ENCODE assay signal across 20 cellular contexts in the genomic region with DNA sequence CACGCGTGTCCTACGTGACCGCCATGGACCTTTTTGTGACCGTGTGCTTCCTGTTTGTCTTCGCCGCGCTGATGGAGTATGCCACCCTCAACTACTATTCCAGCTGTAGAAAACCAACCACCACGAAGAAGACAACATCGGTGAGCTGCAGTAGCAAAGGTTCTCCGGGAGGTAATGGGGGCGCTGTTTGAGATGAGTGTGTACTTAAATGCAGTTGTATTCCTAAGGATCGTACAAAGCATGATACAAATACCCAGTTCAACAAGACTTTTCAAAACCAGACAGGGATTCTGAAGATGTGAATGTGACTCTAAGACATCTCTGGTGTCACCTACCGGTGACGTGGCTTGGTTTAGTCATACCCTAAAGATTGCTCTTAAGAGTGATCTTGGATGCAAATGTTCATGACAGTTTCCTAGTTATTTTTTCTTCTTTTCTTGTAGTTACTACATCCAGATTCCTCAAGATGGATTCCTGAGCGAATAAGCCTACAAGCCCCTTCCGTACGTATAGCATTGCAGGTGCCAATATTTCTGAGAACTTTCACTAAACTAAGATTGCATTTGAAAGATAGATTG.
A peak's percentile ranks its signal among the peaks of the same experiment; 100 is the strongest.
DNase-seq lines count a peak whose midpoint lies in the region; ATAC-seq and TF ChIP-seq lines count a peak whose summit lies in the region.
"Had no signal": no experiment of that assay in that cellular context is flagged by ENCODE, and none has a peak within 500 bp of the region (broad histone marks: within the 10 kb centered on the region; RNA-seq: fewer than 3 reads in every experiment).

No MANE protein-coding gene starts in this region.

- BruUV-seq in HCT116 (replicated peaks; lab: Mats Ljungman, UMichigan), result no TSS peak
- BruUV-seq in mammary epithelial cell (replicated peaks; lab: Mats Ljungman, UMichigan), result no TSS peak

- H3K9me3 Mint-ChIP-seq in neural progenitor cell, result peaks cover 16% of the 10 kb centered on the region

- CTCF ChIA-PET in HCT116 (lab: Charles Lee) (no interaction called here), mammary epithelial cell (lab: Charles Lee; ENCODE audit: low non-redundant PET) (no interaction called here)

- H3K27ac Mint-ChIP-seq in neural progenitor cell, result no peak overlapping the region
- H3K27ac Mint-ChIP-seq: activated naive CD4-positive, alpha-beta T cell treated with anti-CD3 and anti-CD28 coated beads, Interleukin-2, amount 50 U/mL, for 72 hours; stimulated activated naive CD8-positive, alpha-beta T cell treated with anti-CD3 and anti-CD28 coated beads, Interleukin-15, Interleukin-2, amounts not matched to agents 100 ng/mL and 50 ng/mL, for 24 hours had no signal

- peak in 2 of 3 experiments; percentile 23 to 37; a peak in 3 of 6 replicates for TF ChIP-seq CTCF in HCT116 (IDR thresholded peaks at IDR 0.05 in 2 of 3, conservative IDR thresholded peaks at IDR 0.05 in 1 of 3; ENCODE audit: borderline replicate concordance in 1 of 3, insufficient read depth in 1 of 3, low read depth in 2 of 3, low read length in 2 of 3)
- peak; percentile 15 for TF ChIP-seq CTCF in choroid plexus epithelial cell (conservative IDR thresholded peaks at IDR 0.05; ENCODE audit: low read depth, low read length)
- TF ChIP-seq CTCF in neural progenitor cell (IDR thresholded peaks at IDR 0.05), result peak; percentile 46
- TF ChIP-seq CTCF in mammary epithelial cell (conservative IDR thresholded peaks at IDR 0.05 in 1 of 2, IDR thresholded peaks at IDR 0.05 in 1 of 2; ENCODE audit: extremely low read depth in 1 of 2, insufficient read depth in 1 of 2, low read depth in 1 of 2, low read length in 2 of 2), result no peak

- no peaks in the 10 kb centered on the region for H3K9me2 ChIP-seq in HCT116 (ENCODE audit: insufficient read depth)

- H3K4me1 Mint-ChIP-seq in neural progenitor cell, result no peaks in the 10 kb centered on the region

- dilution Hi-C loops in mammary epithelial cell (cut with HindIII; ENCODE audit: low sequenced_read_pairs), result no loop called here

- H3K36me3 ChIP-seq in HCT116 (ENCODE audit: control insufficient read depth in 1 of 2, insufficient read depth in 2 of 2, low read length in 2 of 2) (no peaks in the 10 kb centered on the region), neural progenitor cell (no peaks in the 10 kb centered on the region), mammary epithelial cell (ENCODE audit: insufficient read depth, low read length) (no peaks in the 10 kb centered on the region)
- H3K36me3 ChIP-seq: BLaER1, colonic mucosa, HAP-1, heart right ventricle, transverse colon had no signal

- H3K9ac ChIP-seq in HCT116 (ENCODE audit: low read length) (no peak overlapping the region), neural progenitor cell (no peak overlapping the region), mammary epithelial cell (ENCODE audit: insufficient read depth, low read length) (no peak overlapping the region)
- H3K9ac ChIP-seq: BLaER1 had no signal

- H2AFZ ChIP-seq in HCT116 (ENCODE audit: low read depth, low read length, poor library complexity, severe bottlenecking) (no peak overlapping the region), neural progenitor cell (replicated peaks) (no peak overlapping the region), mammary epithelial cell (ENCODE audit: low read depth, low read length) (no peak overlapping the region)

- H4K20me1 ChIP-seq in HCT116 (ENCODE audit: insufficient read depth) (no peaks in the 10 kb centered on the region), neural progenitor cell (ENCODE audit: low read depth) (no peaks in the 10 kb centered on the region), mammary epithelial cell (ENCODE audit: insufficient read depth, low read length) (no peaks in the 10 kb centered on the region)
- H4K20me1 ChIP-seq: BLaER1 had no signal

- H3F3A ChIP-seq in neural progenitor cell (ENCODE audit: low read depth), result no peaks in the 10 kb centered on the region

- in situ Hi-C loops in mammary epithelial cell (cut with MboI; ENCODE audit: low sequenced_read_pairs in 2 of 2), result no loop called here

- H3K27me3 ChIP-seq in HCT116 (ENCODE audit: insufficient read depth, low read length) (no peaks in the 10 kb centered on the region), neural progenitor cell (no peaks in the 10 kb centered on the region), mammary epithelial cell (ENCODE audit: insufficient read depth, low read length) (no peaks in the 10 kb centered on the region)
- H3K27me3 ChIP-seq: BLaER1, body of pancreas, colonic mucosa, heart right ventricle, transverse colon had no signal

- H3K27ac ChIP-seq in HCT116 (ENCODE audit: low read depth, low read length) (no peak overlapping the region), neural progenitor cell (no peak overlapping the region), mammary epithelial cell (ENCODE audit: insufficient read depth, low read depth, low read length) (no peak overlapping the region)
- H3K27ac ChIP-seq: BLaER1, body of pancreas, colonic mucosa, heart right ventricle, transverse colon had no signal

- RAD21 ChIA-PET in HCT116 (lab: Charles Lee; ENCODE audit: low non-redundant PET in 1 of 2, low total read pairs in 2 of 2, uncharacterized antibody in 2 of 2, unreplicated experiment in 2 of 2), result no interaction called here

- POLR2A ChIA-PET in HCT116 (lab: Charles Lee), result no interaction called here

- 90% methylated on average over 18 of the region's 18 CpGs for WGBS in mammary epithelial cell (ENCODE audit: low coverage, missing lambda C conversion rate)

- no peak overlapping the region for H3K4me3 Mint-ChIP-seq in neural progenitor cell
- H3K4me3 Mint-ChIP-seq: stimulated activated naive CD8-positive, alpha-beta T cell treated with anti-CD3 and anti-CD28 coated beads, Interleukin-15, Interleukin-2, amounts not matched to agents 100 ng/mL and 50 ng/mL, for 24 hours had no signal

- peaks cover 3% of the 10 kb centered on the region for H3K27me3 Mint-ChIP-seq in neural progenitor cell (ENCODE audit: insufficient read depth, low read depth)
- H3K27me3 Mint-ChIP-seq: stimulated activated naive CD8-positive, alpha-beta T cell treated with anti-CD3 and anti-CD28 coated beads, Interleukin-15, Interleukin-2, amounts not matched to agents 100 ng/mL and 50 ng/mL, for 24 hours had no signal

- no peak for TF ChIP-seq POLR2A in HCT116 (IDR thresholded peaks at IDR 0.05; ENCODE audit: borderline replicate concordance, extremely low read depth, insufficient read depth, insufficient read length)

- DNase-seq in HCT116 (ENCODE audit: low read depth, low spot score) (no peak), NCI-H526 treated with DMSO at 0.1 percent for 48 hours (lab: John Stamatoyannopoulos, UW) (peak; percentile 1), choroid plexus epithelial cell (ENCODE audit: low read depth) (no peak), neural progenitor cell (ENCODE audit: low spot score) (peak; percentile 19), mammary epithelial cell (no peak), NCI-H2196 treated with DMSO at 0.1 percent for 48 hours (lab: John Stamatoyannopoulos, UW; ENCODE audit: unreplicated experiment) (no peak), left ventricle myocardium superior (no peak)
- DNase-seq: body of pancreas; colonic mucosa; heart right ventricle; Karpas-422; NCI-H1105 treated with DMSO at 0.1 percent for 48 hours; NCI-H69; stimulated activated CD4-positive, alpha-beta T cell treated with anti-CD3 and anti-CD28 coated beads, Interleukin-2, amount 100 ng/mL, for 48 hours; transverse colon had no signal

- no peak for TF ChIP-seq RAD21 in HCT116 (IDR thresholded peaks at IDR 0.05; ENCODE audit: low read depth)

- ATAC-seq in HCT116 (no peak), left ventricle myocardium superior (no peak)
- ATAC-seq: activated CD4-positive, CD25-positive, alpha-beta regulatory T cell treated with anti-CD3 and anti-CD28 coated beads, Interleukin-2, amount 50 U/mL, for 24 hours; activated naive CD4-positive, alpha-beta T cell treated with anti-CD3 and anti-CD28 coated beads, Interleukin-2, amount 50 U/mL, for 72 hours; body of pancreas; heart right ventricle had no signal

- no peak overlapping the region for H3K4me2 ChIP-seq in HCT116 (ENCODE audit: low read length)
- no peak overlapping the region for H3K4me2 ChIP-seq in neural progenitor cell
- H3K4me2 ChIP-seq in mammary epithelial cell (ENCODE audit: insufficient read depth, low read depth, low read length), result no peak overlapping the region
- H3K4me2 ChIP-seq: BLaER1 had no signal

- no peaks in the 10 kb centered on the region for H3K79me2 ChIP-seq in HCT116 (ENCODE audit: insufficient read depth, low read length)
- no peaks in the 10 kb centered on the region for H3K79me2 ChIP-seq in neural progenitor cell (ENCODE audit: low read depth)
- H3K79me2 ChIP-seq in mammary epithelial cell (ENCODE audit: insufficient read depth, low read length), result no peaks in the 10 kb centered on the region

- H3K9me3 ChIP-seq in HCT116 (ENCODE audit: control insufficient read depth in 1 of 2, insufficient read depth in 1 of 2, low read depth in 1 of 2, low read length in 2 of 2) (peaks cover 5 to 49% of the 10 kb centered on the region in 2 experiments; a peak in 2 of 4 replicates), neural progenitor cell (ENCODE audit: low read depth) (peaks cover 10% of the 10 kb centered on the region), mammary epithelial cell (replicated peaks; ENCODE audit: insufficient read depth, low read length) (peaks cover 32% of the 10 kb centered on the region)
- H3K9me3 ChIP-seq: body of pancreas, colonic mucosa, HAP-1 had no signal

- H3K36me3 Mint-ChIP-seq in neural progenitor cell, result no peaks in the 10 kb centered on the region

- no peaks in the 10 kb centered on the region for H3K4me1 ChIP-seq in HCT116 (ENCODE audit: control insufficient read depth in 1 of 2, insufficient read depth in 2 of 2, low read length in 2 of 2)
- no peaks in the 10 kb centered on the region for H3K4me1 ChIP-seq in neural progenitor cell
- H3K4me1 ChIP-seq in mammary epithelial cell (ENCODE audit: insufficient read depth, low read length), result no peaks in the 10 kb centered on the region
- H3K4me1 ChIP-seq: BLaER1, body of pancreas, colonic mucosa, HAP-1, heart right ventricle, transverse colon had no signal

- intact Hi-C loops in HCT116 (cut with micrococcal nuclease), result no loop called here
- intact Hi-C loops in mammary epithelial cell (cut with micrococcal nuclease), result no loop called here
- intact Hi-C loops in left ventricle myocardium superior (cut with micrococcal nuclease), result no loop called here

- H3K4me3 ChIP-seq in HCT116 (replicated peaks in 1 of 2; ENCODE audit: low read depth in 1 of 2, low read length in 2 of 2) (no peak overlapping the region), choroid plexus epithelial cell (ENCODE audit: low read depth, low read length) (no peak overlapping the region), neural progenitor cell (no peak overlapping the region), mammary epithelial cell (replicated peaks in 1 of 3; ENCODE audit: insufficient read depth in 1 of 3, low read depth in 2 of 3, low read length in 3 of 3) (no peak overlapping the region)
- H3K4me3 ChIP-seq: BLaER1, body of pancreas, colonic mucosa, HAP-1, heart right ventricle, transverse colon had no signal

TF ChIP-seq in HCT116, 20 proteins besides CTCF, POLR2A, EP300 and RAD21 (continues in another document):
- TF ChIP-seq SIN3A (IDR thresholded peaks at IDR 0.05; ENCODE audit: low read depth), result no peak
- TF ChIP-seq ZFX (IDR thresholded peaks at IDR 0.05), result no peak
- no peak for TF ChIP-seq JUND (IDR thresholded peaks at IDR 0.05)
- no peak for TF ChIP-seq EZH2 (IDR thresholded peaks at IDR 0.05)

Comparison
In these comparisons a context has a peak if more than half of its experiments do, and no peak if none do; other contexts are left out.
1. DNase-seq: peak in NCI-H526 treated with DMSO at 0.1 percent for 48 hours (single experiment) and neural progenitor cell (single experiment); none in HCT116 (single experiment), choroid plexus epithelial cell (single experiment), mammary epithelial cell (single experiment), NCI-H2196 treated with DMSO at 0.1 percent for 48 hours (single experiment) and left ventricle myocardium superior (single experiment).
2. CTCF ChIP-seq: peak in HCT116 (2 of 3), choroid plexus epithelial cell (single experiment) and neural progenitor cell (single experiment); none in mammary epithelial cell (0 of 2).